In genomic region chr10:127826161-127826740, GRCh38 we compare ENCODE assay signal across 1 cellular context.
TF ChIP-seq lines count a peak whose summit lies in the region.

No MANE protein-coding gene starts in this region.

TF ChIP-seq in H1, 55 proteins besides CTCF, POLR2A, EP300 and RAD21:
- no peak for TF ChIP-seq NANOG (IDR thresholded peaks at IDR 0.05; ENCODE audit: insufficient read depth, low read depth, low read length, poor library complexity, severe bottlenecking)
- TF ChIP-seq ASH2L (IDR thresholded peaks at IDR 0.05; ENCODE audit: low read length) = no peak
- TF ChIP-seq NRF1 (IDR thresholded peaks at IDR 0.05; ENCODE audit: low read depth, low read length) = no peak
- no peak for TF ChIP-seq TBP (IDR thresholded peaks at IDR 0.05; ENCODE audit: low read depth, low read length)
- no peak for TF ChIP-seq HDAC6 (IDR thresholded peaks at IDR 0.05; ENCODE audit: low read depth, low read length)
- TF ChIP-seq SIN3A (conservative IDR thresholded peaks at IDR 0.05 in 1 of 2, IDR thresholded peaks at IDR 0.05 in 1 of 2; ENCODE audit: low read depth in 1 of 2, low read length in 2 of 2) = no peak
- no peak for TF ChIP-seq RBBP5 (IDR thresholded peaks at IDR 0.05; ENCODE audit: borderline replicate concordance, low read depth, low read length)
- no peak for TF ChIP-seq SIRT6 (IDR thresholded peaks at IDR 0.05; ENCODE audit: low read length)
- no peak for TF ChIP-seq SIX5 (IDR thresholded peaks at IDR 0.05; ENCODE audit: low read depth, low read length)
- no peak for TF ChIP-seq SP2 (IDR thresholded peaks at IDR 0.05; ENCODE audit: low read length)
- no peak for TF ChIP-seq BCL11A (IDR thresholded peaks at IDR 0.05; ENCODE audit: low read depth in 2 of 2, low read length in 2 of 2)
- TF ChIP-seq KDM5A (IDR thresholded peaks at IDR 0.05; ENCODE audit: low read length) = no peak
- TF ChIP-seq MAFK (IDR thresholded peaks at IDR 0.05; ENCODE audit: low read depth, low read length) = no peak
- TF ChIP-seq, protein P1, sequence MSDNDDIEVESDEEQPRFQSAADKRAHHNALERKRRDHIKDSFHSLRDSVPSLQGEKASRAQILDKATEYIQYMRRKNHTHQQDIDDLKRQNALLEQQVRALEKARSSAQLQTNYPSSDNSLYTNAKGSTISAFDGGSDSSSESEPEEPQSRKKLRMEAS (IDR thresholded peaks at IDR 0.05) = no peak
- TF ChIP-seq GTF2F1 (IDR thresholded peaks at IDR 0.05; ENCODE audit: borderline replicate concordance, low read depth, low read length) = no peak
- no peak for TF ChIP-seq PHF8 (conservative IDR thresholded peaks at IDR 0.05; ENCODE audit: low read depth, low read length)
- TF ChIP-seq YY1 (IDR thresholded peaks at IDR 0.05; ENCODE audit: low read depth, low read length) = no peak
- TF ChIP-seq, protein P2, sequence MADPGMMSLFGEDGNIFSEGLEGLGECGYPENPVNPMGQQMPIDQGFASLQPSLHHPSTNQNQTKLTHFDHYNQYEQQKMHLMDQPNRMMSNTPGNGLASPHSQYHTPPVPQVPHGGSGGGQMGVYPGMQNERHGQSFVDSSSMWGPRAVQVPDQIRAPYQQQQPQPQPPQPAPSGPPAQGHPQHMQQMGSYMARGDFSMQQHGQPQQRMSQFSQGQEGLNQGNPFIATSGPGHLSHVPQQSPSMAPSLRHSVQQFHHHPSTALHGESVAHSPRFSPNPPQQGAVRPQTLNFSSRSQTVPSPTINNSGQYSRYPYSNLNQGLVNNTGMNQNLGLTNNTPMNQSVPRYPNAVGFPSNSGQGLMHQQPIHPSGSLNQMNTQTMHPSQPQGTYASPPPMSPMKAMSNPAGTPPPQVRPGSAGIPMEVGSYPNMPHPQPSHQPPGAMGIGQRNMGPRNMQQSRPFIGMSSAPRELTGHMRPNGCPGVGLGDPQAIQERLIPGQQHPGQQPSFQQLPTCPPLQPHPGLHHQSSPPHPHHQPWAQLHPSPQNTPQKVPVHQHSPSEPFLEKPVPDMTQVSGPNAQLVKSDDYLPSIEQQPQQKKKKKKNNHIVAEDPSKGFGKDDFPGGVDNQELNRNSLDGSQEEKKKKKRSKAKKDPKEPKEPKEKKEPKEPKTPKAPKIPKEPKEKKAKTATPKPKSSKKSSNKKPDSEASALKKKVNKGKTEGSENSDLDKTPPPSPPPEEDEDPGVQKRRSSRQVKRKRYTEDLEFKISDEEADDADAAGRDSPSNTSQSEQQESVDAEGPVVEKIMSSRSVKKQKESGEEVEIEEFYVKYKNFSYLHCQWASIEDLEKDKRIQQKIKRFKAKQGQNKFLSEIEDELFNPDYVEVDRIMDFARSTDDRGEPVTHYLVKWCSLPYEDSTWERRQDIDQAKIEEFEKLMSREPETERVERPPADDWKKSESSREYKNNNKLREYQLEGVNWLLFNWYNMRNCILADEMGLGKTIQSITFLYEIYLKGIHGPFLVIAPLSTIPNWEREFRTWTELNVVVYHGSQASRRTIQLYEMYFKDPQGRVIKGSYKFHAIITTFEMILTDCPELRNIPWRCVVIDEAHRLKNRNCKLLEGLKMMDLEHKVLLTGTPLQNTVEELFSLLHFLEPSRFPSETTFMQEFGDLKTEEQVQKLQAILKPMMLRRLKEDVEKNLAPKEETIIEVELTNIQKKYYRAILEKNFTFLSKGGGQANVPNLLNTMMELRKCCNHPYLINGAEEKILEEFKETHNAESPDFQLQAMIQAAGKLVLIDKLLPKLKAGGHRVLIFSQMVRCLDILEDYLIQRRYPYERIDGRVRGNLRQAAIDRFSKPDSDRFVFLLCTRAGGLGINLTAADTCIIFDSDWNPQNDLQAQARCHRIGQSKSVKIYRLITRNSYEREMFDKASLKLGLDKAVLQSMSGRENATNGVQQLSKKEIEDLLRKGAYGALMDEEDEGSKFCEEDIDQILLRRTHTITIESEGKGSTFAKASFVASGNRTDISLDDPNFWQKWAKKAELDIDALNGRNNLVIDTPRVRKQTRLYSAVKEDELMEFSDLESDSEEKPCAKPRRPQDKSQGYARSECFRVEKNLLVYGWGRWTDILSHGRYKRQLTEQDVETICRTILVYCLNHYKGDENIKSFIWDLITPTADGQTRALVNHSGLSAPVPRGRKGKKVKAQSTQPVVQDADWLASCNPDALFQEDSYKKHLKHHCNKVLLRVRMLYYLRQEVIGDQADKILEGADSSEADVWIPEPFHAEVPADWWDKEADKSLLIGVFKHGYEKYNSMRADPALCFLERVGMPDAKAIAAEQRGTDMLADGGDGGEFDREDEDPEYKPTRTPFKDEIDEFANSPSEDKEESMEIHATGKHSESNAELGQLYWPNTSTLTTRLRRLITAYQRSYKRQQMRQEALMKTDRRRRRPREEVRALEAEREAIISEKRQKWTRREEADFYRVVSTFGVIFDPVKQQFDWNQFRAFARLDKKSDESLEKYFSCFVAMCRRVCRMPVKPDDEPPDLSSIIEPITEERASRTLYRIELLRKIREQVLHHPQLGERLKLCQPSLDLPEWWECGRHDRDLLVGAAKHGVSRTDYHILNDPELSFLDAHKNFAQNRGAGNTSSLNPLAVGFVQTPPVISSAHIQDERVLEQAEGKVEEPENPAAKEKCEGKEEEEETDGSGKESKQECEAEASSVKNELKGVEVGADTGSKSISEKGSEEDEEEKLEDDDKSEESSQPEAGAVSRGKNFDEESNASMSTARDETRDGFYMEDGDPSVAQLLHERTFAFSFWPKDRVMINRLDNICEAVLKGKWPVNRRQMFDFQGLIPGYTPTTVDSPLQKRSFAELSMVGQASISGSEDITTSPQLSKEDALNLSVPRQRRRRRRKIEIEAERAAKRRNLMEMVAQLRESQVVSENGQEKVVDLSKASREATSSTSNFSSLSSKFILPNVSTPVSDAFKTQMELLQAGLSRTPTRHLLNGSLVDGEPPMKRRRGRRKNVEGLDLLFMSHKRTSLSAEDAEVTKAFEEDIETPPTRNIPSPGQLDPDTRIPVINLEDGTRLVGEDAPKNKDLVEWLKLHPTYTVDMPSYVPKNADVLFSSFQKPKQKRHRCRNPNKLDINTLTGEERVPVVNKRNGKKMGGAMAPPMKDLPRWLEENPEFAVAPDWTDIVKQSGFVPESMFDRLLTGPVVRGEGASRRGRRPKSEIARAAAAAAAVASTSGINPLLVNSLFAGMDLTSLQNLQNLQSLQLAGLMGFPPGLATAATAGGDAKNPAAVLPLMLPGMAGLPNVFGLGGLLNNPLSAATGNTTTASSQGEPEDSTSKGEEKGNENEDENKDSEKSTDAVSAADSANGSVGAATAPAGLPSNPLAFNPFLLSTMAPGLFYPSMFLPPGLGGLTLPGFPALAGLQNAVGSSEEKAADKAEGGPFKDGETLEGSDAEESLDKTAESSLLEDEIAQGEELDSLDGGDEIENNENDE (IDR thresholded peaks at IDR 0.05; ENCODE audit: insufficient replicate concordance, low read length) = no peak
- no peak for TF ChIP-seq EZH2 (IDR thresholded peaks at IDR 0.05; ENCODE audit: low read depth, low read length, severe bottlenecking)
